ENCODE assay signal across 39 cellular contexts in genomic region chr2:216872040-216872439, GRCh38. TPM values are rescaled to one million over a fixed set of nuclear protein-coding genes. Genes with fewer than 3 reads are reported as not detected.
"Had no signal": no experiment of that assay in that cellular context is flagged by ENCODE, and none has a peak within 500 bp of the region (broad histone marks: within the 10 kb centered on the region; RNA-seq: fewer than 3 reads in every experiment).

No MANE protein-coding gene starts in this region.

- H3K4me3 Mint-ChIP-seq: activated B cell treated with CpG ODN at 0.5 μM for 24 hours; activated CD4-positive, alpha-beta memory T cell treated with anti-CD3 and anti-CD28 coated beads for 36 hours; activated CD4-positive, alpha-beta T cell treated with anti-CD3 and anti-CD28 coated beads, Interleukin-2, amount 10 ng/mL, durations not matched to agents 24 days and 14 days; activated CD8-positive, alpha-beta T cell treated with anti-CD3 and anti-CD28 coated beads for 36 hours; activated naive CD4-positive, alpha-beta T cell treated with anti-CD3 and anti-CD28 coated beads for 36 hours; activated naive CD8-positive, alpha-beta T cell treated with anti-CD3 and anti-CD28 coated beads for 36 hours; activated T-cell treated with anti-CD3 and anti-CD28 coated beads, Interleukin-2, amount 50 U/mL, for 4 hours; activated T-cell treated with anti-CD3 and anti-CD28 coated beads, Interleukin-2, amount 50 U/mL, for 72 hours; activated T-helper 1 cell treated with anti-CD3 and anti-CD28 coated beads, Interleukin-12 subunit alpha, Interleukin-12 subunit beta, Interleukin-2, Interleukin-4 antibody, amounts not matched to agents 30 ng/mL and 10 ng/mL and 1 ng/mL, durations not matched to agents 14 hours and 24 hours and 36 hours; activated T-helper 17 cell treated with anti-CD3 and anti-CD28 coated beads, Interleukin-2, amount 50 U/mL, for 72 hours; T-helper 1 cell treated with Interleukin-12 subunit alpha and Interleukin-12 subunit beta and Interleukin-4 antibody, amounts not matched to agents 30 μg/mL and 1 μg/mL, for 36 hours; T-helper 2 cell treated with Interferon-gamma antibody and Interleukin-4, amounts not matched to agents 5 μg/mL and 100 μg/mL, for 36 hours had no signal

- H3K27ac ChIP-seq: adrenal gland, body of pancreas, brain microvascular endothelial cell, breast epithelium, VCaP had no signal

- H3K27me3 ChIP-seq: adrenal gland, body of pancreas, brain microvascular endothelial cell, breast epithelium had no signal

- H3K4me1 Mint-ChIP-seq: activated B cell treated with CpG ODN at 0.5 μM for 24 hours; activated naive CD8-positive, alpha-beta T cell treated with anti-CD3 and anti-CD28 coated beads for 36 hours; activated T-helper 17 cell treated with anti-CD3 and anti-CD28 coated beads, Interleukin-2, amount 50 U/mL, for 72 hours had no signal

- H3K9me3 Mint-ChIP-seq: activated B cell treated with CpG ODN at 0.5 μM for 24 hours; activated CD4-positive, alpha-beta memory T cell treated with anti-CD3 and anti-CD28 coated beads for 36 hours; activated CD8-positive, alpha-beta T cell treated with anti-CD3 and anti-CD28 coated beads for 36 hours; activated naive CD4-positive, alpha-beta T cell treated with anti-CD3 and anti-CD28 coated beads for 36 hours; activated naive CD8-positive, alpha-beta T cell treated with anti-CD3 and anti-CD28 coated beads for 36 hours; activated T-cell treated with anti-CD3 and anti-CD28 coated beads, Interleukin-2, amount 50 U/mL, for 4 hours; activated T-helper 17 cell treated with anti-CD3 and anti-CD28 coated beads, Interleukin-2, amount 50 U/mL, for 72 hours; T-helper 2 cell treated with Interferon-gamma antibody and Interleukin-4, amounts not matched to agents 5 μg/mL and 100 μg/mL, for 36 hours had no signal

- H3K9me3 ChIP-seq: adrenal gland, body of pancreas, breast epithelium had no signal

- H3K27me3 Mint-ChIP-seq: activated CD4-positive, alpha-beta memory T cell treated with anti-CD3 and anti-CD28 coated beads for 36 hours; activated CD8-positive, alpha-beta T cell treated with anti-CD3 and anti-CD28 coated beads for 36 hours; activated naive CD8-positive, alpha-beta T cell treated with anti-CD3 and anti-CD28 coated beads for 36 hours had no signal

- H3K27ac Mint-ChIP-seq: activated B cell treated with CpG ODN at 0.5 μM for 24 hours; activated CD4-positive, alpha-beta memory T cell treated with anti-CD3 and anti-CD28 coated beads for 36 hours; activated CD4-positive, alpha-beta T cell treated with anti-CD3 and anti-CD28 coated beads, Interleukin-2, amount 10 ng/mL, durations not matched to agents 24 days and 14 days; activated CD8-positive, alpha-beta T cell treated with anti-CD3 and anti-CD28 coated beads for 36 hours; activated naive CD4-positive, alpha-beta T cell treated with anti-CD3 and anti-CD28 coated beads for 36 hours; activated naive CD4-positive, alpha-beta T cell treated with anti-CD3 and anti-CD28 coated beads, Interleukin-2, amount 50 U/mL, for 72 hours; activated naive CD8-positive, alpha-beta T cell treated with anti-CD3 and anti-CD28 coated beads for 36 hours; activated T-cell treated with anti-CD3 and anti-CD28 coated beads, Interleukin-2, amount 50 U/mL, for 72 hours; activated T-helper 1 cell treated with anti-CD3 and anti-CD28 coated beads, Interleukin-12 subunit alpha, Interleukin-12 subunit beta, Interleukin-2, Interleukin-4 antibody, amounts not matched to agents 30 ng/mL and 10 ng/mL and 1 ng/mL, durations not matched to agents 14 hours and 24 hours and 36 hours; activated T-helper 17 cell treated with anti-CD3 and anti-CD28 coated beads, Interleukin-2, amount 50 U/mL, for 72 hours; T-helper 1 cell treated with Interleukin-12 subunit alpha and Interleukin-12 subunit beta and Interleukin-4 antibody, amounts not matched to agents 30 μg/mL and 1 μg/mL, for 36 hours; T-helper 2 cell treated with Interferon-gamma antibody and Interleukin-4, amounts not matched to agents 5 μg/mL and 100 μg/mL, for 36 hours had no signal

- FAIRE-seq: astrocyte, TTC549 had no signal

- H3K36me3 Mint-ChIP-seq: activated CD4-positive, alpha-beta memory T cell treated with anti-CD3 and anti-CD28 coated beads for 36 hours; activated naive CD4-positive, alpha-beta T cell treated with anti-CD3 and anti-CD28 coated beads, Interleukin-2, amount 50 U/mL, for 72 hours; activated naive CD8-positive, alpha-beta T cell treated with anti-CD3 and anti-CD28 coated beads for 36 hours had no signal

- ATAC-seq: activated CD8-positive, alpha-beta T cell treated with anti-CD3 and anti-CD28 coated beads for 36 hours; activated naive CD4-positive, alpha-beta T cell treated with anti-CD3 and anti-CD28 coated beads, Interleukin-2, amount 50 U/mL, for 72 hours; activated T-cell treated with anti-CD3 and anti-CD28 coated beads, Interleukin-2, amount 50 U/mL, for 4 hours; activated T-cell treated with anti-CD3 and anti-CD28 coated beads, Interleukin-2, amount 50 U/mL, for 72 hours; activated T-helper 17 cell treated with anti-CD3 and anti-CD28 coated beads, Interleukin-2, amount 50 U/mL, for 72 hours; body of pancreas had no signal

- H3K4me1 ChIP-seq: adrenal gland, breast epithelium had no signal

- DNase-seq: activated B cell treated with CpG ODN at 0.5 μM for 24 hours; activated CD4-positive, alpha-beta memory T cell treated with anti-CD3 and anti-CD28 coated beads for 36 hours; activated CD4-positive, alpha-beta T cell treated with anti-CD3 and anti-CD28 coated beads for 4 hours; activated CD4-positive, alpha-beta T cell treated with anti-CD3 and anti-CD28 coated beads, Interleukin-2, amount 10 ng/mL, durations not matched to agents 24 days and 14 days; activated CD4-positive, alpha-beta T cell treated with anti-CD3 and anti-CD28 coated beads, Interleukin-2, amount 50 U/mL, for 1 hour; activated CD4-positive, alpha-beta T cell treated with anti-CD3 and anti-CD28 coated beads, Interleukin-2, amount 50 U/mL, for 4 hours; activated CD4-positive, CD25-positive, alpha-beta regulatory T cell treated with anti-CD3 and anti-CD28 coated beads, Interleukin-2, amount 50 U/mL, for 72 hours; activated CD8-positive, alpha-beta memory T cell treated with anti-CD3 and anti-CD28 coated beads, Interleukin-2, amount 50 U/mL, for 4 hours; activated CD8-positive, alpha-beta T cell treated with anti-CD3 and anti-CD28 coated beads for 36 hours; activated effector memory CD4-positive, alpha-beta T cell treated with anti-CD3 and anti-CD28 coated beads, Interleukin-2, amount 50 U/mL, for 16 hours; activated gamma-delta T cell treated with Interleukin-2 at 50 U/mL for 16 hours; activated naive CD4-positive, alpha-beta T cell; activated naive CD4-positive, alpha-beta T cell treated with anti-CD3 and anti-CD28 coated beads for 36 hours; activated naive CD4-positive, alpha-beta T cell treated with anti-CD3 and anti-CD28 coated beads, Interleukin-2, amount 50 U/mL, for 16 hours; activated naive CD8-positive, alpha-beta T cell treated with anti-CD3 and anti-CD28 coated beads for 36 hours; activated T-cell treated with anti-CD3 and anti-CD28 coated beads for 4 hours; activated T-cell treated with anti-CD3 and anti-CD28 coated beads, Interleukin-2, amount 50 U/mL, for 1 hour; activated T-cell treated with anti-CD3 and anti-CD28 coated beads, Interleukin-2, amount 50 U/mL, for 4 hours; activated T-cell treated with anti-CD3 and anti-CD28 coated beads, Interleukin-2, amount 50 U/mL, for 72 hours; adrenal gland; amniotic stem cell; aorta; body of pancreas; brain microvascular endothelial cell; central memory CD4-positive, alpha-beta T cell; T-helper 1 cell; T-helper 2 cell; T-helper 9 cell had no signal

- H3K4me3 ChIP-seq: adrenal gland, body of pancreas, breast epithelium had no signal

- H3K36me3 ChIP-seq: adrenal gland, brain microvascular endothelial cell, breast epithelium had no signal

RNA-seq across cellular contexts. Expression of gene TNP1, which starts 12.2 kb away (rescaled TPM):
- total RNA-seq: activated B cell treated with CpG ODN at 0.5 μM for 24 hours; activated CD4-positive, alpha-beta memory T cell treated with anti-CD3 and anti-CD28 coated beads for 36 hours; activated CD4-positive, alpha-beta T cell treated with anti-CD3 and anti-CD28 coated beads, Interleukin-2, amount 10 ng/mL, durations not matched to agents 24 days and 14 days; activated CD8-positive, alpha-beta memory T cell treated with anti-CD3 and anti-CD28 coated beads for 36 hours; activated CD8-positive, alpha-beta T cell treated with anti-CD3 and anti-CD28 coated beads for 36 hours; activated naive CD4-positive, alpha-beta T cell treated with anti-CD3 and anti-CD28 coated beads for 36 hours; activated naive CD4-positive, alpha-beta T cell treated with anti-CD3 and anti-CD28 coated beads, Interleukin-2, amount 50 U/mL, for 72 hours; activated naive CD8-positive, alpha-beta T cell treated with anti-CD3 and anti-CD28 coated beads for 36 hours; activated T-cell treated with anti-CD3 and anti-CD28 coated beads, Interleukin-2, amount 50 U/mL, for 4 hours; activated T-cell treated with anti-CD3 and anti-CD28 coated beads, Interleukin-2, amount 50 U/mL, for 72 hours; activated T-helper 1 cell treated with anti-CD3 and anti-CD28 coated beads, Interleukin-12 subunit alpha, Interleukin-12 subunit beta, Interleukin-2, Interleukin-4 antibody, amounts not matched to agents 30 ng/mL and 10 ng/mL and 1 ng/mL, durations not matched to agents 14 hours and 24 hours and 36 hours; activated T-helper 17 cell treated with anti-CD3 and anti-CD28 coated beads, Interleukin-2, amount 50 U/mL, for 72 hours; adrenal gland; aorta; astrocyte; body of pancreas; breast epithelium; cardiac septum had no signal
- polyA plus RNA-seq: adrenal gland, aorta had no signal
